ENCODE assay signal across 23 cellular contexts in genomic region chr20:23569570-23569969, GRCh38. TPM values are rescaled to one million over a fixed set of nuclear protein-coding genes. Genes with fewer than 3 reads are reported as not detected.
A peak's percentile ranks its signal among the peaks of the same experiment; 100 is the strongest.
DNase-seq lines count a peak whose midpoint lies in the region; ATAC-seq, FAIRE-seq and TF ChIP-seq lines count a peak whose summit lies in the region.
"Had no signal": no experiment of that assay in that cellular context is flagged by ENCODE, and none has a peak within 500 bp of the region (broad histone marks: within the 10 kb centered on the region; RNA-seq: fewer than 3 reads in every experiment).

No MANE protein-coding gene starts in this region.

- H3K27me3 ChIP-seq in esophagus muscularis mucosa (no peaks in the 10 kb centered on the region), spleen (replicated peaks in 1 of 7) (peaks cover 0 to 7% (median 0%) of the 10 kb centered on the region in 7 donors), small intestine (ENCODE audit: control insufficient read depth in 2 of 2, insufficient read depth in 2 of 2, low read length in 2 of 2) (no peaks in the 10 kb centered on the region)

- no peak for TF ChIP-seq EP300 in esophagus muscularis mucosa (IDR thresholded peaks at IDR 0.05)

- no peak for ATAC-seq in HG03175 (IDR thresholded peaks at IDR 0.05; ENCODE audit: unreplicated experiment)
- ATAC-seq: A549, GM23338 had no signal

- no peaks in the 10 kb centered on the region for H3K9me3 ChIP-seq in esophagus muscularis mucosa
- H3K9me3 ChIP-seq in spleen = no peaks in the 10 kb centered on the region
- no peaks in the 10 kb centered on the region for H3K9me3 ChIP-seq in small intestine (ENCODE audit: control insufficient read depth, low read depth)
- H3K9me3 ChIP-seq: A549, Caco-2 had no signal

- H3K4me3 ChIP-seq in esophagus muscularis mucosa (no peak overlapping the region), spleen (no peak overlapping the region), small intestine (ENCODE audit: low read depth in 1 of 2, low read length in 2 of 2) (no peak overlapping the region)
- H3K4me3 ChIP-seq: A549, GM23338 had no signal

- FAIRE-seq in small intestine (lab: Jason Lieb, UNC) = no peak
- FAIRE-seq: A549, D721Med, G401.6, GM12892, GM18507, H54 had no signal

- H3K27ac ChIP-seq in esophagus muscularis mucosa (replicated peaks in 1 of 4) (no peak overlapping the region), spleen (no peak overlapping the region), small intestine (ENCODE audit: low read depth in 1 of 2, low read length in 1 of 2) (no peak overlapping the region)
- H3K27ac ChIP-seq: 22Rv1, A549, C4-2B, HL-60 had no signal

- WGBS in esophagus muscularis mucosa = 70% methylated on average over 1 of the region's 1 CpG
- WGBS in spleen, 5 donors = 83 to 90% (median 89%) methylated on average over 1 of the region's 1 CpG
- WGBS in small intestine, 3 donors = 63 to 86% (median 69%) methylated on average over 1 of the region's 1 CpG

- DNase-seq in activated CD8-positive, alpha-beta memory T cell treated with anti-CD3 and anti-CD28 coated beads for 24 hours = peak; percentile 19
- no peak for DNase-seq in activated CD8-positive, alpha-beta memory T cell treated with anti-CD3 and anti-CD28 coated beads, Interleukin-2, amount 50 U/mL, for 4 hours
- DNase-seq in esophagus muscularis mucosa (ENCODE audit: extremely low spot score) (peak; percentile 57), spleen (peak; percentile 52), NCI-H2196 (lab: John Stamatoyannopoulos, UW; ENCODE audit: unreplicated experiment) (no peak), small intestine (no peak)
- DNase-seq: AML-193; Caco-2; CD4-positive, alpha-beta T cell; HCEC 1CT had no signal

- no peaks in the 10 kb centered on the region for H3K36me3 ChIP-seq in esophagus muscularis mucosa
- no peaks in the 10 kb centered on the region for H3K36me3 ChIP-seq in spleen
- no peaks in the 10 kb centered on the region for H3K36me3 ChIP-seq in small intestine (ENCODE audit: control insufficient read depth in 2 of 2, insufficient read depth in 2 of 2, low read length in 2 of 2)

- TF ChIP-seq POLR2A in esophagus muscularis mucosa (IDR thresholded peaks at IDR 0.05; ENCODE audit: low read depth) = no peak
- no peak for TF ChIP-seq POLR2A in spleen (IDR thresholded peaks at IDR 0.05)

- no peak for TF ChIP-seq CTCF in esophagus muscularis mucosa (IDR thresholded peaks at IDR 0.05)
- TF ChIP-seq CTCF in spleen (IDR thresholded peaks at IDR 0.05 in 8 of 11, conservative IDR thresholded peaks at IDR 0.05 in 3 of 11) = no peak

- H3K4me1 ChIP-seq in esophagus muscularis mucosa (no peaks in the 10 kb centered on the region), spleen (no peaks in the 10 kb centered on the region), small intestine (ENCODE audit: control insufficient read depth in 2 of 2, insufficient read depth in 1 of 2, low read depth in 1 of 2, low read length in 1 of 2) (no peaks in the 10 kb centered on the region)
- H3K4me1 ChIP-seq: A549, Caco-2 had no signal

- intact Hi-C loops in esophagus muscularis mucosa (cut with DNase I) (no loop called here), spleen (cut with DNase I; ENCODE audit: low total_unique reads) (no loop called here)

RNA-seq across cellular contexts. Expression of gene CST9L, which starts 1.3 kb away (rescaled TPM):
- not detected for total RNA-seq in esophagus muscularis mucosa
- not detected for total RNA-seq in spleen
- not detected for polyA plus RNA-seq in spleen
- not detected for polyA plus RNA-seq in small intestine
- total RNA-seq: Caco-2; CD4-positive, alpha-beta T cell; GM23338; HT1080 had no signal
- polyA plus RNA-seq: A549, BJ, GM23338 had no signal

RNA-seq across cellular contexts. Expression of gene CST9, which starts 36.1 kb away (rescaled TPM):
- not detected for total RNA-seq in esophagus muscularis mucosa
- total RNA-seq in spleen = not detected
- not detected for polyA plus RNA-seq in spleen
- polyA plus RNA-seq in small intestine = not detected
- total RNA-seq: Caco-2; CD4-positive, alpha-beta T cell; GM23338; HT1080 had no signal
- polyA plus RNA-seq: A549, BJ, GM23338 had no signal

Comparison
In these comparisons a context has a peak if more than half of its experiments do, and no peak if none do; other contexts are left out.
1. DNase-seq: peak in activated CD8-positive, alpha-beta memory T cell treated with anti-CD3 and anti-CD28 coated beads for 24 hours (single experiment), esophagus muscularis mucosa (single experiment) and spleen (single experiment); none in activated CD8-positive, alpha-beta memory T cell treated with anti-CD3 and anti-CD28 coated beads, Interleukin-2, amount 50 U/mL, for 4 hours (single experiment), NCI-H2196 (single experiment) and small intestine (single experiment).